Comparison of ENCODE assay signal across 14 cellular contexts in genomic region chr12:105721051-105721825, GRCh38.
DNase-seq lines count a peak whose midpoint lies in the region; ATAC-seq, FAIRE-seq and TF ChIP-seq lines count a peak whose summit lies in the region.
"Had no signal": no experiment of that assay in that cellular context is flagged by ENCODE, and none has a peak within 500 bp of the region (broad histone marks: within the 10 kb centered on the region; RNA-seq: fewer than 3 reads in every experiment).

No MANE protein-coding gene starts in this region.

- H3K4me1 Mint-ChIP-seq in WTC11 = peaks cover 22% of the 10 kb centered on the region
- no peaks in the 10 kb centered on the region for H3K4me1 Mint-ChIP-seq in T-helper 2 cell treated with Interferon-gamma antibody and Interleukin-4, amounts not matched to agents 5 μg/mL and 100 μg/mL, for 36 hours (ENCODE audit: low read depth)

- H2BK120ac ChIP-seq in neuronal stem cell (ENCODE audit: low read depth, low read length) = no peak overlapping the region

- no peaks in the 10 kb centered on the region for H3K36me3 ChIP-seq in neuronal stem cell (replicated peaks in 1 of 2; ENCODE audit: control insufficient read depth in 2 of 2, insufficient read depth in 2 of 2, low read length in 2 of 2)
- H3K36me3 ChIP-seq: esophagus squamous epithelium, tibial artery had no signal

- no peaks in the 10 kb centered on the region for H3K79me1 ChIP-seq in neuronal stem cell (ENCODE audit: low read depth, low read length)

- no peak overlapping the region for H3K9ac ChIP-seq in neuronal stem cell (ENCODE audit: low read depth, low read length, poor library complexity)

- FAIRE-seq in GM18507 (lab: Jason Lieb, UNC) = peak; percentile 51

- peaks cover 4 to 5% of the 10 kb centered on the region in 2 donors for H3K9me3 ChIP-seq in neuronal stem cell (replicated peaks in 1 of 2; ENCODE audit: control insufficient read depth in 2 of 2, insufficient read depth in 1 of 2, low read depth in 1 of 2, low read length in 2 of 2)
- H3K9me3 ChIP-seq: esophagus squamous epithelium, tibial artery had no signal

- no peak overlapping the region for H2BK12ac ChIP-seq in neuronal stem cell (ENCODE audit: low read length)

- no peak overlapping the region for H3K4me3 Mint-ChIP-seq in WTC11
- no peak overlapping the region for H3K4me3 Mint-ChIP-seq in T-helper 2 cell treated with Interferon-gamma antibody and Interleukin-4, amounts not matched to agents 5 μg/mL and 100 μg/mL, for 36 hours
- H3K4me3 Mint-ChIP-seq: activated naive CD4-positive, alpha-beta T cell treated with anti-CD3 and anti-CD28 coated beads for 36 hours had no signal

- no peak overlapping the region for H3K27ac ChIP-seq in neuronal stem cell (replicated peaks; ENCODE audit: low read length)
- H3K27ac ChIP-seq: esophagus squamous epithelium, tibial artery had no signal

- H3K14ac ChIP-seq in neuronal stem cell (ENCODE audit: low read length) = no peak overlapping the region

- H3K36me3 Mint-ChIP-seq in WTC11 = no peaks in the 10 kb centered on the region
- H3K36me3 Mint-ChIP-seq in T-helper 2 cell treated with Interferon-gamma antibody and Interleukin-4, amounts not matched to agents 5 μg/mL and 100 μg/mL, for 36 hours (ENCODE audit: low read depth) = no peaks in the 10 kb centered on the region

- no peak overlapping the region for H3K27ac Mint-ChIP-seq in WTC11
- no peak overlapping the region for H3K27ac Mint-ChIP-seq in T-helper 2 cell treated with Interferon-gamma antibody and Interleukin-4, amounts not matched to agents 5 μg/mL and 100 μg/mL, for 36 hours
- H3K27ac Mint-ChIP-seq: activated naive CD4-positive, alpha-beta T cell treated with anti-CD3 and anti-CD28 coated beads for 36 hours had no signal

- peak; percentile 71 for ATAC-seq in GM21619 (IDR thresholded peaks at IDR 0.05; ENCODE audit: unreplicated experiment)
- ATAC-seq in HG03521 (IDR thresholded peaks at IDR 0.05; ENCODE audit: unreplicated experiment) = peak; percentile 48
- ATAC-seq in WTC11 = peak; percentile 30; the same call in 1 of the 2 replicates

- no peak overlapping the region for H2AK5ac ChIP-seq in neuronal stem cell (ENCODE audit: low read depth, low read length)

- 0 out of 2 replicates have a peak, but pooled peaks cover 5% of the 10 kb centered on the region for H3K9me3 Mint-ChIP-seq in WTC11
- no peaks in the 10 kb centered on the region for H3K9me3 Mint-ChIP-seq in T-helper 2 cell treated with Interferon-gamma antibody and Interleukin-4, amounts not matched to agents 5 μg/mL and 100 μg/mL, for 36 hours
- H3K9me3 Mint-ChIP-seq: activated naive CD4-positive, alpha-beta T cell treated with anti-CD3 and anti-CD28 coated beads for 36 hours had no signal

- H2BK15ac ChIP-seq in neuronal stem cell (ENCODE audit: low read length) = no peak overlapping the region

- H2AFZ ChIP-seq in neuronal stem cell (ENCODE audit: low read length) = no peak overlapping the region

- no CpG with 5 or more reads among the region's 5 CpGs for WGBS in neuronal stem cell (ENCODE audit: extremely low coverage in 2 of 2, insufficient read length in 2 of 2, insufficient replicate concordance in 1 of 2), 2 donors

- DNase-seq in GM18507 (ENCODE audit: extremely low spot score, insufficient read length, low read depth) = no peak
- no peak for DNase-seq in WTC11 (ENCODE audit: low spot score)
- DNase-seq in neuronal stem cell (ENCODE audit: low spot score) = no peak
- no peak for DNase-seq in cerebellum (ENCODE audit: low spot score)
- no peak for DNase-seq in activated naive CD4-positive, alpha-beta T cell treated with Interleukin-2 at 50 U/mL for 16 hours
- no peak for DNase-seq in T-helper 2 cell treated with Interferon-gamma antibody and Interleukin-4, amounts not matched to agents 5 μg/mL and 100 μg/mL, for 36 hours (ENCODE audit: low spot score)
- DNase-seq: activated naive CD4-positive, alpha-beta T cell treated with anti-CD3 and anti-CD28 coated beads for 36 hours; esophagus squamous epithelium; HCEC 1CT; mesenchymal stem cell; NCI-H1092; tibial artery had no signal

- no peak overlapping the region for H4K8ac ChIP-seq in neuronal stem cell (ENCODE audit: low read depth, low read length)

- CTCF ChIA-PET in WTC11 (lab: Charles Lee) = interaction anchor here (0.8 to 1.0 kb wide), 2 partner anchors 15 to 16 kb away, joined by 3 read pairs; no protein-coding TSS in a partner anchor

- no peak overlapping the region for H3K4me3 ChIP-seq in neuronal stem cell (ENCODE audit: low read length in 2 of 2)
- H3K4me3 ChIP-seq: esophagus squamous epithelium, tibial artery had no signal

- no peaks in the 10 kb centered on the region for H3K27me3 ChIP-seq in neuronal stem cell (ENCODE audit: control insufficient read depth in 3 of 3, insufficient read depth in 3 of 3, low read depth in 1 of 3, low read length in 3 of 3)
- H3K27me3 ChIP-seq: tibial artery had no signal

- TF ChIP-seq CTCF in WTC11 (IDR thresholded peaks at IDR 0.05) = no peak

- no peak overlapping the region for H3K18ac ChIP-seq in neuronal stem cell (ENCODE audit: low read length)

- no peak overlapping the region for H3K23ac ChIP-seq in neuronal stem cell (ENCODE audit: low read depth, low read length, poor library complexity)

- H4K91ac ChIP-seq in neuronal stem cell (ENCODE audit: low read depth, low read length, poor library complexity) = no peak overlapping the region

- H2BK5ac ChIP-seq in neuronal stem cell (ENCODE audit: low read length) = no peak overlapping the region

- peaks cover 12 to 53% of the 10 kb centered on the region in 2 donors for H3K4me1 ChIP-seq in neuronal stem cell (ENCODE audit: control insufficient read depth in 2 of 2, insufficient read depth in 1 of 2, low read depth in 1 of 2, low read length in 2 of 2)

- POLR2A ChIA-PET in WTC11 (lab: Charles Lee) = no interaction called here

- no peaks in the 10 kb centered on the region; the same call in 1 of the 2 replicates for H3K27me3 Mint-ChIP-seq in WTC11 (ENCODE audit: low read depth)
- peaks cover 3% of the 10 kb centered on the region for H3K27me3 Mint-ChIP-seq in T-helper 2 cell treated with Interferon-gamma antibody and Interleukin-4, amounts not matched to agents 5 μg/mL and 100 μg/mL, for 36 hours (ENCODE audit: low read depth)

- no peak overlapping the region for H3K4me2 ChIP-seq in neuronal stem cell (ENCODE audit: insufficient read depth, low read length, poor library complexity, severe bottlenecking)

- no peak overlapping the region for H3K4ac ChIP-seq in neuronal stem cell (ENCODE audit: low read length)

TF ChIP-seq in WTC11, 78 proteins besides CTCF, POLR2A, EP300 and RAD21 (continues in another document):
- TF ChIP-seq ZNF138 (CRISPR knock-in tag; conservative IDR thresholded peaks at IDR 0.05) (no peak), CBFB (CRISPR knock-in tag; IDR thresholded peaks at IDR 0.05; ENCODE audit: low read depth) (no peak), E2F1 (CRISPR knock-in tag; IDR thresholded peaks at IDR 0.05) (no peak), STAT6 (CRISPR knock-in tag; conservative IDR thresholded peaks at IDR 0.05; ENCODE audit: low read depth) (no peak), ZBTB43 (CRISPR knock-in tag; IDR thresholded peaks at IDR 0.05) (no peak), GABPB1 (CRISPR knock-in tag; IDR thresholded peaks at IDR 0.05) (no peak)
